1 cellular context compared by ENCODE assay signal in the genomic region with DNA sequence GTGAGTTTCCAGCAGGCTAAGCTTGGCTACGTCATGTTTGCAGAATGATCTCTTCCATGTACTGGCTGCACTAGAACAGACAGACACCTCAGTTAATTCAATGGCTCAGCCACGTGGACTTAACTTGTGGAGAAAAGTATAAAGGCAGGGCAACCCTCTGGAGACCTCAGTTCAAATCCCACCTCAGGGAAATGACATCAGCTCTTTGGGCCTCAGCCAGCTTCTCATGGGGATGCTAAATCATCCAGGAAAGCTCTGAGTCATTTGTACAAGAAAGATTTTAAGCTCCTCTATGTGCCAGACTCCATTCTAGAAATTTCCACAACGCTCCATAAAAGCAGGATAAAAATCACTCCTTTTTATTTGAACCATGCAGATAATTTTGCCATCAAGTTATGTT.
TF ChIP-seq lines count a peak whose summit lies in the region.

No MANE protein-coding gene starts in this region.

TF ChIP-seq in IMR-90, 13 proteins besides CTCF, POLR2A, EP300 and RAD21 (continued from another document):
- TF ChIP-seq FOS (IDR thresholded peaks at IDR 0.05; ENCODE audit: low read depth, low read length) (no peak), CHD1 (IDR thresholded peaks at IDR 0.05; ENCODE audit: low read depth, low read length) (no peak), RFX5 (IDR thresholded peaks at IDR 0.05; ENCODE audit: low read depth, low read length) (no peak), NFE2L2 (IDR thresholded peaks at IDR 0.05; ENCODE audit: low read depth, low read length) (no peak), MAZ (IDR thresholded peaks at IDR 0.05; ENCODE audit: borderline replicate concordance, low read depth, low read length) (no peak), MXI1 (IDR thresholded peaks at IDR 0.05; ENCODE audit: borderline replicate concordance, low read depth, low read length) (no peak)
- TF ChIP-seq, protein P1, sequence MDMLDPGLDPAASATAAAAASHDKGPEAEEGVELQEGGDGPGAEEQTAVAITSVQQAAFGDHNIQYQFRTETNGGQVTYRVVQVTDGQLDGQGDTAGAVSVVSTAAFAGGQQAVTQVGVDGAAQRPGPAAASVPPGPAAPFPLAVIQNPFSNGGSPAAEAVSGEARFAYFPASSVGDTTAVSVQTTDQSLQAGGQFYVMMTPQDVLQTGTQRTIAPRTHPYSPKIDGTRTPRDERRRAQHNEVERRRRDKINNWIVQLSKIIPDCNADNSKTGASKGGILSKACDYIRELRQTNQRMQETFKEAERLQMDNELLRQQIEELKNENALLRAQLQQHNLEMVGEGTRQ (IDR thresholded peaks at IDR 0.05; ENCODE audit: low read depth, low read length) = no peak
